ENCODE assay signal across 17 cellular contexts in genomic region chrX:115324194-115324593, GRCh38. TPM values are rescaled to one million over a fixed set of nuclear protein-coding genes. Genes with fewer than 3 reads are reported as not detected.
A peak's percentile ranks its signal among the peaks of the same experiment; 100 is the strongest.
DNase-seq lines count a peak whose midpoint lies in the region; ATAC-seq, FAIRE-seq and TF ChIP-seq lines count a peak whose summit lies in the region.
"Had no signal": no experiment of that assay in that cellular context is flagged by ENCODE, and none has a peak within 500 bp of the region (broad histone marks: within the 10 kb centered on the region; RNA-seq: fewer than 3 reads in every experiment).

No MANE protein-coding gene starts in this region.

- 6 to 16% methylated on average over 3 of the region's 3 CpGs for WGBS in aorta, 2 donors

- H3K27me3 ChIP-seq in bronchial epithelial cell (ENCODE audit: control insufficient read depth, insufficient read depth, low read length): no peaks in the 10 kb centered on the region
- no peaks in the 10 kb centered on the region for H3K27me3 ChIP-seq in aorta (ENCODE audit: control insufficient read depth in 1 of 2, insufficient read depth in 2 of 2, low read length in 1 of 2)
- H3K27me3 ChIP-seq: SJSA1 had no signal

- H3K4me3 ChIP-seq in bronchial epithelial cell (ENCODE audit: low read depth, low read length): no peak overlapping the region
- H3K4me3 ChIP-seq in aorta (ENCODE audit: low read length in 2 of 2): no peak overlapping the region
- H3K4me3 ChIP-seq: coronary artery, SJSA1 had no signal

- no peak overlapping the region for H3K4me3 Mint-ChIP-seq in activated CD8-positive, alpha-beta T cell treated with anti-CD3 and anti-CD28 coated beads, Interleukin-2, amount 10 ng/mL, durations not matched to agents 7 days and 5 days

- DNase-seq in Right ventricle myocardium superior (peak; percentile 56), cardiac septum (ENCODE audit: low spot score) (no peak), bronchial epithelial cell (ENCODE audit: low read depth) (peak; percentile 66), kidney tubule cell (ENCODE audit: low spot score) (peak; percentile 2), aorta (peak; percentile 66 to 76), COLO668 (lab: John Stamatoyannopoulos, UW; ENCODE audit: unreplicated experiment) (no peak)
- DNase-seq in activated CD8-positive, alpha-beta T cell treated with anti-CD3 and anti-CD28 coated beads, Interleukin-2, amount 10 ng/mL, durations not matched to agents 7 days and 5 days: no peak
- DNase-seq in stimulated activated naive CD4-positive, alpha-beta T cell (lab: John Stamatoyannopoulos, UW): no peak
- DNase-seq: activated CD8-positive, alpha-beta memory T cell treated with anti-CD3 and anti-CD28 coated beads for 24 hours; activated gamma-delta T cell; NCI-H146; stimulated activated CD4-positive, alpha-beta T cell treated with anti-CD3 and anti-CD28 coated beads, Interleukin-1b, Interleukin-23, amount 100 ng/mL, for 48 hours; stimulated activated CD8-positive, alpha-beta memory T cell treated with anti-CD3 and anti-CD28 coated beads, Interleukin-4, amount 100 ng/mL, for 48 hours had no signal

- TF ChIP-seq CTCF in bronchial epithelial cell (IDR thresholded peaks at IDR 0.05; ENCODE audit: insufficient read depth, low read length, severe bottlenecking): no peak

- POLR2A ChIA-PET in activated CD8-positive, alpha-beta T cell treated with anti-CD3 and anti-CD28 coated beads, Interleukin-2, amount 10 ng/mL, durations not matched to agents 7 days and 5 days (lab: Charles Lee): no interaction called here

- ATAC-seq in Right ventricle myocardium superior (ENCODE audit: poor library complexity): no peak
- no peak for ATAC-seq in aorta (ENCODE audit: low FRiP score)
- no peak for ATAC-seq in activated CD8-positive, alpha-beta T cell treated with anti-CD3 and anti-CD28 coated beads, Interleukin-2, amount 10 ng/mL, durations not matched to agents 7 days and 5 days

- no peaks in the 10 kb centered on the region for H3K36me3 Mint-ChIP-seq in activated CD8-positive, alpha-beta T cell treated with anti-CD3 and anti-CD28 coated beads, Interleukin-2, amount 10 ng/mL, durations not matched to agents 7 days and 5 days (ENCODE audit: low read depth)

- H3K4me1 ChIP-seq in aorta (ENCODE audit: control insufficient read depth in 1 of 2, insufficient read depth in 2 of 2, low read length in 2 of 2): peaks cover 0 to 2% of the 10 kb centered on the region in 2 donors
- H3K4me1 ChIP-seq: SJSA1 had no signal

- no peak overlapping the region for H3K27ac ChIP-seq in aorta (ENCODE audit: low read depth in 1 of 2, low read length in 2 of 2)
- H3K27ac ChIP-seq: coronary artery, SJSA1, VCaP had no signal

- no peak overlapping the region for H3K27ac Mint-ChIP-seq in activated CD8-positive, alpha-beta T cell treated with anti-CD3 and anti-CD28 coated beads, Interleukin-2, amount 10 ng/mL, durations not matched to agents 7 days and 5 days

- H3K36me3 ChIP-seq in bronchial epithelial cell (ENCODE audit: control insufficient read depth, insufficient read depth, low read length) (no peaks in the 10 kb centered on the region), aorta (ENCODE audit: control insufficient read depth in 1 of 2, insufficient read depth in 2 of 2, low read length in 1 of 2) (no peaks in the 10 kb centered on the region)
- H3K36me3 ChIP-seq: SJSA1 had no signal

- intact Hi-C loops in Right ventricle myocardium superior (cut with DNase I): no loop called here
- intact Hi-C loops in cardiac septum (cut with DNase I): no loop called here
- intact Hi-C loops in aorta (cut with DNase I): loop anchor here in 1 of 2 donors (5.0 kb wide), 1 partner anchor 92 kb away; the partner anchor contains the start of gene LRCH2

- H3K9me3 ChIP-seq in aorta (ENCODE audit: control insufficient read depth, low read length): no peaks in the 10 kb centered on the region
- H3K9me3 ChIP-seq: SJSA1 had no signal

- no peaks in the 10 kb centered on the region for H3K4me1 Mint-ChIP-seq in activated CD8-positive, alpha-beta T cell treated with anti-CD3 and anti-CD28 coated beads, Interleukin-2, amount 10 ng/mL, durations not matched to agents 7 days and 5 days (ENCODE audit: low read depth)

- CTCF ChIA-PET in activated CD8-positive, alpha-beta T cell treated with anti-CD3 and anti-CD28 coated beads, Interleukin-2, amount 10 ng/mL, durations not matched to agents 7 days and 5 days (lab: Charles Lee): no interaction called here

- no peaks in the 10 kb centered on the region for H3K27me3 Mint-ChIP-seq in activated CD8-positive, alpha-beta T cell treated with anti-CD3 and anti-CD28 coated beads, Interleukin-2, amount 10 ng/mL, durations not matched to agents 7 days and 5 days (ENCODE audit: low read depth)

- FAIRE-seq in bronchial epithelial cell (lab: Jason Lieb, UNC): peak; percentile 43
- FAIRE-seq: urothelium cell line had no signal

- no peaks in the 10 kb centered on the region for H3K9me3 Mint-ChIP-seq in activated CD8-positive, alpha-beta T cell treated with anti-CD3 and anti-CD28 coated beads, Interleukin-2, amount 10 ng/mL, durations not matched to agents 7 days and 5 days (ENCODE audit: insufficient read depth)

RNA-seq across cellular contexts. Expression of gene LUZP4, which starts 34.7 kb away (rescaled TPM):
- total RNA-seq in Right ventricle myocardium superior (not detected), cardiac septum (not detected), bronchial epithelial cell (not detected in 2 replicates), aorta (not detected)
- not detected for polyA plus RNA-seq in aorta
- total RNA-seq in activated CD8-positive, alpha-beta T cell treated with anti-CD3 and anti-CD28 coated beads, Interleukin-2, amount 10 ng/mL, durations not matched to agents 7 days and 5 days: not detected
- total RNA-seq: SJSA1 had no signal

Comparison
In these comparisons a context has a peak if more than half of its experiments do, and no peak if none do; other contexts are left out.
1. DNase-seq: peak in Right ventricle myocardium superior (single experiment), bronchial epithelial cell (single experiment), kidney tubule cell (single experiment) and aorta (2 of 2); none in cardiac septum (single experiment), activated CD8-positive, alpha-beta T cell treated with anti-CD3 and anti-CD28 coated beads, Interleukin-2, amount 10 ng/mL, durations not matched to agents 7 days and 5 days (single experiment), stimulated activated naive CD4-positive, alpha-beta T cell (0 of 6) and COLO668 (single experiment).